18 cellular contexts compared by ENCODE assay signal in genomic region chr11:114379394-114380069, GRCh38. TPM values are rescaled to one million over a fixed set of nuclear protein-coding genes. Genes with fewer than 3 reads are reported as not detected.
DNase-seq lines count a peak whose midpoint lies in the region; ATAC-seq and TF ChIP-seq lines count a peak whose summit lies in the region.
"Had no signal": no experiment of that assay in that cellular context is flagged by ENCODE, and none has a peak within 500 bp of the region (broad histone marks: within the 10 kb centered on the region; RNA-seq: fewer than 3 reads in every experiment).

No MANE protein-coding gene starts in this region.

- TF ChIP-seq CTCF in HFFc6 (IDR thresholded peaks at IDR 0.05) (no peak), esophagus squamous epithelium (IDR thresholded peaks at IDR 0.05) (no peak), SK-N-SH (IDR thresholded peaks at IDR 0.05) (no peak), upper lobe of left lung (IDR thresholded peaks at IDR 0.05) (no peak)

- H3K27me3 ChIP-seq in esophagus squamous epithelium (peaks cover 0 to 3% (median 0%) of the 10 kb centered on the region in 4 donors), SK-N-SH (ENCODE audit: insufficient read depth) (no peaks in the 10 kb centered on the region), upper lobe of left lung (no peaks in the 10 kb centered on the region)
- H3K27me3 ChIP-seq: BLaER1 treated with 17β-estradiol and CSF1 and Interleukin-3, amounts not matched to agents 10 nM and 100 nM had no signal

- no peaks in the 10 kb centered on the region for H3K36me3 ChIP-seq in esophagus squamous epithelium
- no peaks in the 10 kb centered on the region for H3K36me3 ChIP-seq in SK-N-SH (replicated peaks in 1 of 2; ENCODE audit: control insufficient read depth in 1 of 2, insufficient read depth in 2 of 2, low read length in 1 of 2)
- no peaks in the 10 kb centered on the region for H3K36me3 ChIP-seq in upper lobe of left lung
- H3K36me3 ChIP-seq: BLaER1 treated with 17β-estradiol and CSF1 and Interleukin-3, amounts not matched to agents 10 nM and 100 nM had no signal

- no peaks in the 10 kb centered on the region for H3K9me2 ChIP-seq in SK-N-SH

- no peaks in the 10 kb centered on the region for H3K4me1 ChIP-seq in esophagus squamous epithelium
- H3K4me1 ChIP-seq in SK-N-SH (ENCODE audit: control insufficient read depth in 1 of 2, insufficient read depth in 2 of 2, low read depth in 1 of 2, low read length in 1 of 2): peaks cover 9% of the 10 kb centered on the region in 2 experiments
- H3K4me1 ChIP-seq in upper lobe of left lung: no peaks in the 10 kb centered on the region
- H3K4me1 ChIP-seq: BLaER1 treated with 17β-estradiol and CSF1 and Interleukin-3, amounts not matched to agents 10 nM and 100 nM had no signal

- intact Hi-C loops in Right ventricle myocardium superior (cut with DNase I) (no loop called here), left cardiac atrium (cut with DNase I) (no loop called here), esophagus squamous epithelium (cut with DNase I) (no loop called here)

- H3K9me3 Mint-ChIP-seq in HFFc6: peaks cover 5% of the 10 kb centered on the region

- no peak for TF ChIP-seq RAD21 in SK-N-SH (IDR thresholded peaks at IDR 0.05; ENCODE audit: low read length)

- no peak overlapping the region for H3K4me3 Mint-ChIP-seq in HFFc6
- H3K4me3 Mint-ChIP-seq: CD8-positive, alpha-beta T cell; H9 had no signal

- DNase-seq in Right ventricle myocardium superior (no peak), left cardiac atrium (no peak), HFFc6 (no peak), SK-N-DZ (ENCODE audit: low spot score) (peak; percentile 80), esophagus squamous epithelium (lab: John Stamatoyannopoulos, UW) (no peak), SK-N-SH (no peak), upper lobe of left lung (no peak)
- DNase-seq: 8988T; CD8-positive, alpha-beta T cell; COR-L47; DMS 273 treated with DMSO at 0.1 percent for 48 hours; DMS53; DND-41; EL; H9 had no signal

- H3K9ac ChIP-seq in SK-N-SH: no peak overlapping the region
- H3K9ac ChIP-seq: BLaER1 treated with 17β-estradiol and CSF1 and Interleukin-3, amounts not matched to agents 10 nM and 100 nM had no signal

- WGBS in esophagus squamous epithelium, 2 donors: 70 to 76% methylated on average over 5 of the region's 5 CpGs
- WGBS in SK-N-SH (ENCODE audit: low lambda C conversion rate): 73% methylated on average over 3 of the region's 5 CpGs
- WGBS in upper lobe of left lung, 2 donors: 82 to 91% methylated on average over 5 of the region's 5 CpGs

- POLR2A ChIA-PET in SK-N-SH (lab: Yijun Ruan, JAX): no interaction called here

- H3K9me3 ChIP-seq in esophagus squamous epithelium (no peaks in the 10 kb centered on the region), SK-N-SH (no peaks in the 10 kb centered on the region), upper lobe of left lung (no peaks in the 10 kb centered on the region)

- CTCF ChIA-PET in SK-N-SH (lab: Yijun Ruan, JAX): interaction anchor here (1.0 to 1.4 kb wide), 4 partner anchors 13 to 386 kb away, joined by 3 to 5 read pairs (median 4); no protein-coding TSS in a partner anchor

- H3K4me2 ChIP-seq in SK-N-SH: no peak overlapping the region
- H3K4me2 ChIP-seq: BLaER1 treated with 17β-estradiol and CSF1 and Interleukin-3, amounts not matched to agents 10 nM and 100 nM had no signal

- H3K27me3 Mint-ChIP-seq in HFFc6 (ENCODE audit: insufficient read depth): no peaks in the 10 kb centered on the region; the same call in 1 of the 2 replicates

- H3K27ac Mint-ChIP-seq in HFFc6: peak overlapping the region; percentile 68
- H3K27ac Mint-ChIP-seq: H9 had no signal

- H3K4me3 ChIP-seq in esophagus squamous epithelium (no peak overlapping the region), SK-N-SH (ENCODE audit: low read depth in 2 of 2, low read length in 1 of 2) (no peak overlapping the region), upper lobe of left lung (no peak overlapping the region)
- H3K4me3 ChIP-seq: BLaER1 treated with 17β-estradiol and CSF1 and Interleukin-3, amounts not matched to agents 10 nM and 100 nM; GM12878 had no signal

- peaks cover 10% of the 10 kb centered on the region for H3K36me3 Mint-ChIP-seq in HFFc6 (ENCODE audit: low read depth)
- H3K36me3 Mint-ChIP-seq: CD8-positive, alpha-beta T cell had no signal

- TF ChIP-seq EP300 in SK-N-SH (IDR thresholded peaks at IDR 0.05; ENCODE audit: borderline replicate concordance in 1 of 2, low read depth in 1 of 2, low read length in 1 of 2): no peak
- no peak for TF ChIP-seq EP300 in upper lobe of left lung (IDR thresholded peaks at IDR 0.05)

- peaks cover 74% of the 10 kb centered on the region for H3K4me1 Mint-ChIP-seq in HFFc6 (ENCODE audit: low read depth)

- H2AFZ ChIP-seq in SK-N-SH (ENCODE audit: low read depth): no peak overlapping the region

- ATAC-seq in Right ventricle myocardium superior (ENCODE audit: poor library complexity) (peak; percentile 62), left cardiac atrium (no peak), upper lobe of left lung (ENCODE audit: low FRiP score in 2 of 2) (no peak)
- ATAC-seq: CD8-positive, alpha-beta T cell; GM12878; HepG2 had no signal

- no peak overlapping the region for H3K27ac ChIP-seq in esophagus squamous epithelium
- no peak overlapping the region for H3K27ac ChIP-seq in SK-N-SH (ENCODE audit: low read depth in 2 of 2, low read length in 1 of 2)
- no peak overlapping the region for H3K27ac ChIP-seq in upper lobe of left lung
- H3K27ac ChIP-seq: BLaER1 treated with 17β-estradiol and CSF1 and Interleukin-3, amounts not matched to agents 10 nM and 100 nM had no signal

- no peaks in the 10 kb centered on the region for H4K20me1 ChIP-seq in SK-N-SH (ENCODE audit: insufficient read depth)
- H4K20me1 ChIP-seq: BLaER1 treated with 17β-estradiol and CSF1 and Interleukin-3, amounts not matched to agents 10 nM and 100 nM had no signal

- H3K79me2 ChIP-seq in SK-N-SH (ENCODE audit: insufficient read depth): no peaks in the 10 kb centered on the region

- H3F3A ChIP-seq in SK-N-SH (replicated peaks; ENCODE audit: insufficient read depth): peaks cover 21% of the 10 kb centered on the region

- TF ChIP-seq POLR2A in esophagus squamous epithelium (IDR thresholded peaks at IDR 0.05) (no peak), upper lobe of left lung (IDR thresholded peaks at IDR 0.05) (no peak)

TF ChIP-seq in SK-N-SH, 30 proteins besides CTCF, POLR2A, EP300 and RAD21 (continues in another document):
- TF ChIP-seq PBX3 (IDR thresholded peaks at IDR 0.05) (no peak), CHD2 (IDR thresholded peaks at IDR 0.05; ENCODE audit: low read length, partially characterized antibody) (no peak)

RNA-seq across cellular contexts. Expression of gene C11orf71, which starts 20.8 kb away (rescaled TPM):
- total RNA-seq in Right ventricle myocardium superior: 8.9 TPM
- 1 to 10 TPM; 5.6 to 9.9 TPM for total RNA-seq in left cardiac atrium
- total RNA-seq in HFFc6 (2021; fragmentation: NEBNext Ultra II Directional; extraction: Animal tissue kit (Norgen Biotek cat#: 25700)): 1 to 10 TPM; 2.4 to 3.8 (median 3.2) TPM
- polyA plus RNA-seq in SK-N-DZ (2014; cell fraction: cytosol; rRNA removed): 5.2 and 6.8 TPM in 2 replicates
- polyA plus RNA-seq in SK-N-DZ (2014; cell fraction: nucleus; rRNA removed): 5.9 and 7.1 TPM in 2 replicates
- 1 to 10 TPM; 3.8 to 6.1 (median 4.9) TPM for total RNA-seq in esophagus squamous epithelium
- polyA plus RNA-seq in SK-N-SH (2012; rRNA removed): 7.8 and 8.4 TPM in 2 replicates
- polyA plus RNA-seq in SK-N-SH (2012; cell fraction: cytosol; rRNA removed): 6.1 and 6.3 TPM in 2 replicates
- polyA plus RNA-seq in SK-N-SH (2012; cell fraction: nucleus; rRNA removed): 10.5 and 20.8 TPM in 2 replicates
- total RNA-seq in upper lobe of left lung: 10 to 100 TPM in 2 of 6 donors, 1 to 10 TPM in 4; 6.2 to 16.8 (median 8.3) TPM

RNA-seq across cellular contexts. Expression of gene RBM7, which starts 20.9 kb away (rescaled TPM):
- total RNA-seq in Right ventricle myocardium superior (20.5 TPM), left cardiac atrium (10 to 100 TPM; 19.1 to 24.4 TPM), esophagus squamous epithelium (10 to 100 TPM; 11.8 to 22.1 (median 17.5) TPM), upper lobe of left lung (10 to 100 TPM in 4 of 6 donors, 1 to 10 TPM in 2; 2.2 to 35.2 (median 21.4) TPM)
- 10 to 100 TPM; 35.9 to 42.3 (median 39.2) TPM for total RNA-seq in HFFc6 (2021; fragmentation: NEBNext Ultra II Directional; extraction: Animal tissue kit (Norgen Biotek cat#: 25700))
- 9.0 and 9.8 TPM in 2 replicates for polyA plus RNA-seq in SK-N-DZ (2014; cell fraction: cytosol; rRNA removed)
- 4.3 and 4.5 TPM in 2 replicates for polyA plus RNA-seq in SK-N-DZ (2014; cell fraction: nucleus; rRNA removed)
- polyA plus RNA-seq in SK-N-SH (2012; rRNA removed): 19.5 and 22.4 TPM in 2 replicates
- polyA plus RNA-seq in SK-N-SH (2012; cell fraction: cytosol; rRNA removed): 22.3 and 25.0 TPM in 2 replicates
- polyA plus RNA-seq in SK-N-SH (2012; cell fraction: nucleus; rRNA removed): 5.0 and 14.9 TPM in 2 replicates

RNA-seq across cellular contexts. Expression of gene REXO2, which starts 59.7 kb away (rescaled TPM):
- total RNA-seq in Right ventricle myocardium superior (165 TPM), left cardiac atrium (100 to 1,000 TPM in 1 of 2 donors, 10 to 100 TPM in 1; 92.7 to 112 TPM), esophagus squamous epithelium (100 to 1,000 TPM in 2 of 4 donors, 10 to 100 TPM in 2; 59.3 to 124 (median 107) TPM), upper lobe of left lung (100 to 1,000 TPM in 3 of 6 donors, 10 to 100 TPM in 3; 41.8 to 150 (median 99.4) TPM)
- 100 to 1,000 TPM; 245 to 272 (median 255) TPM for total RNA-seq in HFFc6 (2021; fragmentation: NEBNext Ultra II Directional; extraction: Animal tissue kit (Norgen Biotek cat#: 25700))
- polyA plus RNA-seq in SK-N-DZ (2014; cell fraction: cytosol; rRNA removed): 73.2 and 83.6 TPM in 2 replicates
- polyA plus RNA-seq in SK-N-DZ (2014; cell fraction: nucleus; rRNA removed): 94.7 and 115 TPM in 2 replicates
- polyA plus RNA-seq in SK-N-SH (2012; rRNA removed): 386 and 419 TPM in 2 replicates
- polyA plus RNA-seq in SK-N-SH (2012; cell fraction: cytosol; rRNA removed): 408 and 424 TPM in 2 replicates
- polyA plus RNA-seq in SK-N-SH (2012; cell fraction: nucleus; rRNA removed): 132 and 197 TPM in 2 replicates
